12 cellular contexts compared by ENCODE assay signal in genomic region chr11:82003671-82004148, GRCh38.
DNase-seq lines count a peak whose midpoint lies in the region; ATAC-seq and TF ChIP-seq lines count a peak whose summit lies in the region.
"Had no signal": no experiment of that assay in that cellular context is flagged by ENCODE, and none has a peak within 500 bp of the region (broad histone marks: within the 10 kb centered on the region; RNA-seq: fewer than 3 reads in every experiment).

No MANE protein-coding gene starts in this region.

- POLR2A ChIA-PET in activated CD4-positive, alpha-beta memory T cell treated with anti-CD3 and anti-CD28 coated beads for 36 hours (lab: Charles Lee) = no interaction called here
- POLR2A ChIA-PET in activated CD4-positive, alpha-beta memory T cell treated with anti-CD3 and anti-CD28 coated beads, Interleukin-2, amount 10 ng/mL, durations not matched to agents 7 days and 5 days (lab: Charles Lee) = no interaction called here

- no peaks in the 10 kb centered on the region for H3K9me3 ChIP-seq in MG63
- H3K9me3 ChIP-seq: BE2C, tibial nerve had no signal

- no peaks in the 10 kb centered on the region for H3K27me3 ChIP-seq in MG63
- H3K27me3 ChIP-seq: BE2C, tibial nerve had no signal

- intact Hi-C loops in activated CD4-positive, alpha-beta memory T cell treated with anti-CD3 and anti-CD28 coated beads for 36 hours (cut with micrococcal nuclease) = loop anchor here (1.0 to 10.0 kb wide), 4 partner anchors 40 to 1001 kb away; no protein-coding TSS in a partner anchor

- H3K36me3 Mint-ChIP-seq in activated CD4-positive, alpha-beta memory T cell treated with anti-CD3 and anti-CD28 coated beads for 36 hours = no peaks in the 10 kb centered on the region
- no peaks in the 10 kb centered on the region for H3K36me3 Mint-ChIP-seq in activated CD4-positive, alpha-beta memory T cell treated with anti-CD3 and anti-CD28 coated beads, Interleukin-2, amount 10 ng/mL, durations not matched to agents 7 days and 5 days (ENCODE audit: low read depth)

- no peaks in the 10 kb centered on the region for H3K9me3 Mint-ChIP-seq in activated CD4-positive, alpha-beta memory T cell treated with anti-CD3 and anti-CD28 coated beads for 36 hours
- no peaks in the 10 kb centered on the region for H3K9me3 Mint-ChIP-seq in activated CD4-positive, alpha-beta memory T cell treated with anti-CD3 and anti-CD28 coated beads, Interleukin-2, amount 10 ng/mL, durations not matched to agents 7 days and 5 days

- H3K36me3 ChIP-seq in MG63 = no peaks in the 10 kb centered on the region
- H3K36me3 ChIP-seq: BE2C, tibial nerve had no signal

- no peak overlapping the region for H3K4me3 Mint-ChIP-seq in activated CD4-positive, alpha-beta memory T cell treated with anti-CD3 and anti-CD28 coated beads for 36 hours
- no peak overlapping the region for H3K4me3 Mint-ChIP-seq in activated CD4-positive, alpha-beta memory T cell treated with anti-CD3 and anti-CD28 coated beads, Interleukin-2, amount 10 ng/mL, durations not matched to agents 7 days and 5 days

- H3K27ac ChIP-seq in coronary artery = no peak overlapping the region
- H3K27ac ChIP-seq: tibial nerve had no signal

- H3K4me3 ChIP-seq in MG63 = no peak overlapping the region
- H3K4me3 ChIP-seq in coronary artery = no peak overlapping the region
- H3K4me3 ChIP-seq: tibial nerve had no signal

- peak; percentile 26 for DNase-seq in activated CD4-positive, alpha-beta memory T cell treated with anti-CD3 and anti-CD28 coated beads for 36 hours
- DNase-seq in activated CD4-positive, alpha-beta memory T cell treated with anti-CD3 and anti-CD28 coated beads, Interleukin-2, amount 10 ng/mL, durations not matched to agents 7 days and 5 days = no peak
- DNase-seq in MG63 = peak; percentile 89
- DNase-seq in cerebellar cortex (ENCODE audit: low spot score) = peak; percentile 2
- DNase-seq in smooth muscle cell of the brain vasculature (ENCODE audit: low read depth, low spot score) = peak; percentile 98
- DNase-seq in coronary artery (ENCODE audit: low spot score) = no peak
- no peak for DNase-seq in UCSD-AML1 (lab: John Stamatoyannopoulos, UW; ENCODE audit: unreplicated experiment)
- DNase-seq: amygdala, BE2C, MV-4-11 had no signal

- H3K27me3 Mint-ChIP-seq in activated CD4-positive, alpha-beta memory T cell treated with anti-CD3 and anti-CD28 coated beads for 36 hours = no peaks in the 10 kb centered on the region
- no peaks in the 10 kb centered on the region for H3K27me3 Mint-ChIP-seq in activated CD4-positive, alpha-beta memory T cell treated with anti-CD3 and anti-CD28 coated beads, Interleukin-2, amount 10 ng/mL, durations not matched to agents 7 days and 5 days

- peak overlapping the region; percentile 73 for H3K27ac Mint-ChIP-seq in activated CD4-positive, alpha-beta memory T cell treated with anti-CD3 and anti-CD28 coated beads for 36 hours
- H3K27ac Mint-ChIP-seq in activated CD4-positive, alpha-beta memory T cell treated with anti-CD3 and anti-CD28 coated beads, Interleukin-2, amount 10 ng/mL, durations not matched to agents 7 days and 5 days = no peak overlapping the region

- ATAC-seq in HG03175 (IDR thresholded peaks at IDR 0.05; ENCODE audit: unreplicated experiment) = no peak

- CTCF ChIA-PET in activated CD4-positive, alpha-beta memory T cell treated with anti-CD3 and anti-CD28 coated beads for 36 hours (lab: Charles Lee) = no interaction called here
- CTCF ChIA-PET in activated CD4-positive, alpha-beta memory T cell treated with anti-CD3 and anti-CD28 coated beads, Interleukin-2, amount 10 ng/mL, durations not matched to agents 7 days and 5 days (lab: Charles Lee) = no interaction called here

- TF ChIP-seq CTCF in coronary artery (IDR thresholded peaks at IDR 0.05) = no peak

- H3K4me1 Mint-ChIP-seq in activated CD4-positive, alpha-beta memory T cell treated with anti-CD3 and anti-CD28 coated beads for 36 hours (ENCODE audit: low read depth) = peaks cover 20% of the 10 kb centered on the region
- H3K4me1 Mint-ChIP-seq in activated CD4-positive, alpha-beta memory T cell treated with anti-CD3 and anti-CD28 coated beads, Interleukin-2, amount 10 ng/mL, durations not matched to agents 7 days and 5 days = peaks cover 12% of the 10 kb centered on the region

Comparison
In these comparisons a context has a peak if more than half of its experiments do, and no peak if none do; other contexts are left out.
1. DNase-seq: peak in activated CD4-positive, alpha-beta memory T cell treated with anti-CD3 and anti-CD28 coated beads for 36 hours (single experiment), MG63 (single experiment), cerebellar cortex (single experiment) and smooth muscle cell of the brain vasculature (single experiment); none in activated CD4-positive, alpha-beta memory T cell treated with anti-CD3 and anti-CD28 coated beads, Interleukin-2, amount 10 ng/mL, durations not matched to agents 7 days and 5 days (single experiment), coronary artery (single experiment) and UCSD-AML1 (single experiment).